In genomic region chr12:48279601-48280000, GRCh38 we compare ENCODE assay signal across 15 cellular contexts.
"Had no signal": no experiment of that assay in that cellular context is flagged by ENCODE, and none has a peak within 500 bp of the region (broad histone marks: within the 10 kb centered on the region; RNA-seq: fewer than 3 reads in every experiment).

No MANE protein-coding gene starts in this region.

- ATAC-seq: gastroesophageal sphincter, natural killer cell, T-helper 17 cell had no signal

- H3K4me3 Mint-ChIP-seq: activated B cell treated with CpG ODN at 0.5 μM for 24 hours; activated CD4-positive, alpha-beta T cell treated with anti-CD3 and anti-CD28 coated beads, Interleukin-2, amount 10 ng/mL, durations not matched to agents 24 days and 14 days; activated naive CD4-positive, alpha-beta T cell treated with anti-CD3 and anti-CD28 coated beads for 36 hours; immature natural killer cell; natural killer cell; T-helper 17 cell had no signal

- H3K36me3 ChIP-seq: gastroesophageal sphincter, sigmoid colon, suprapubic skin had no signal

- H3K4me1 Mint-ChIP-seq: activated B cell treated with CpG ODN at 0.5 μM for 24 hours; activated CD4-positive, alpha-beta T cell treated with anti-CD3 and anti-CD28 coated beads, Interleukin-2, amount 10 ng/mL, durations not matched to agents 24 days and 14 days; immature natural killer cell; natural killer cell; T-helper 17 cell had no signal

- H3K27me3 ChIP-seq: gastroesophageal sphincter, sigmoid colon, suprapubic skin had no signal

- H3K27ac ChIP-seq: epithelial cell of prostate, gastroesophageal sphincter, sigmoid colon, suprapubic skin had no signal

- H3K27ac Mint-ChIP-seq: activated B cell treated with CpG ODN at 0.5 μM for 24 hours; activated CD4-positive, alpha-beta T cell treated with anti-CD3 and anti-CD28 coated beads, Interleukin-2, amount 10 ng/mL, durations not matched to agents 24 days and 14 days; activated naive CD4-positive, alpha-beta T cell treated with anti-CD3 and anti-CD28 coated beads for 36 hours; immature natural killer cell; natural killer cell; T-helper 17 cell had no signal

- H3K4me1 ChIP-seq: gastroesophageal sphincter, sigmoid colon, suprapubic skin had no signal

- DNase-seq: activated B cell treated with CpG ODN at 0.5 μM for 24 hours; activated CD4-positive, alpha-beta T cell treated with anti-CD3 and anti-CD28 coated beads, Interleukin-2, amount 10 ng/mL, durations not matched to agents 24 days and 14 days; activated CD8-positive, alpha-beta memory T cell treated with anti-CD3 and anti-CD28 coated beads for 24 hours; activated naive CD4-positive, alpha-beta T cell treated with anti-CD3 and anti-CD28 coated beads for 36 hours; effector CD8-positive, alpha-beta T cell; immature natural killer cell; natural killer cell; occipital lobe; sigmoid colon; stimulated activated CD4-positive, alpha-beta T cell treated with anti-CD3 and anti-CD28 coated beads, Interleukin-12 subunit alpha, Interleukin-12 subunit beta, amount 100 ng/mL, for 4 hours; stimulated activated naive CD4-positive, alpha-beta T cell treated with Interleukin-2 at 50 U/mL for 16 hours; T-helper 17 cell had no signal

- H3K36me3 Mint-ChIP-seq: natural killer cell had no signal

- H3K4me3 ChIP-seq: gastroesophageal sphincter, sigmoid colon, suprapubic skin had no signal
